ENCODE assay signal across 27 cellular contexts in the genomic region with DNA sequence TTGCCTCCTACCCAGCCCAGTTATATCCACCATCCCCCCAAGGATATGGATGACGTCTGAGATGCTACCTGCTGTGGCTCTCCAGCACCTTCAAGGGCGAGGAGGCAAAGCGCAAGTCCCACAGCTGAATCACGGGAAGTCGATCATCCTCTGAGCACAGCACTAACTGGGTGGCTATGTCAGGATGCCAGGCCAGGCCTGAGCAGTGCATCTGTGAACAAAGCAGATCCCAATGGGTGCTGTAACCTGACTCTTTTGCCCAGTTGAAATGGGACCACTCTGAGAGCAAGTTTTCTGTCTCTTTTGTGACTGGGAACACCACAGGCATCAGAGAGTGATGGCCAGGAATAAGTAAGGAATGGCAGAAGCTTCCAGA. TPM values are rescaled to one million over a fixed set of nuclear protein-coding genes. Genes with fewer than 3 reads are reported as not detected.
DNase-seq lines count a peak whose midpoint lies in the region; ATAC-seq lines count a peak whose summit lies in the region.
"Had no signal": no experiment of that assay in that cellular context is flagged by ENCODE, and none has a peak within 500 bp of the region (broad histone marks: within the 10 kb centered on the region; RNA-seq: fewer than 3 reads in every experiment).

No MANE protein-coding gene starts in this region.

- no peaks in the 10 kb centered on the region for H3K9me3 Mint-ChIP-seq in activated CD4-positive, alpha-beta T cell treated with anti-CD3 and anti-CD28 coated beads, Interleukin-2, amount 10 ng/mL, durations not matched to agents 7 days and 5 days
- H3K9me3 Mint-ChIP-seq in stimulated activated naive CD8-positive, alpha-beta T cell treated with anti-CD3 and anti-CD28 coated beads, Interleukin-15, amount 100 ng/mL, for 72 hours, result no peaks in the 10 kb centered on the region
- H3K9me3 Mint-ChIP-seq in activated T-helper 1 cell treated with anti-CD3 and anti-CD28 coated beads, Interleukin-12 subunit alpha, Interleukin-12 subunit beta, Interleukin-2, Interleukin-4 antibody, amounts not matched to agents 30 ng/mL and 10 ng/mL and 1 ng/mL, durations not matched to agents 14 hours and 24 hours and 36 hours, result no peaks in the 10 kb centered on the region
- H3K9me3 Mint-ChIP-seq: CD4-positive, alpha-beta T cell; dendritic cell treated with granulocyte-macrophage colony-stimulating factor and Interleukin-4, amounts not matched to agents 40 ng/mL and 50 ng/mL, for 4 days; IgD-negative memory B cell; memory B cell; neural progenitor cell; WTC11 had no signal

- no peak for ATAC-seq in stimulated activated naive CD8-positive, alpha-beta T cell treated with anti-CD3 and anti-CD28 coated beads, Interleukin-15, amount 100 ng/mL, for 72 hours
- ATAC-seq in stimulated activated naive CD8-positive, alpha-beta T cell treated with anti-CD3 and anti-CD28 coated beads, Interleukin-15, Interleukin-2, amounts not matched to agents 100 U/mL and 50 U/mL, for 24 hours, result no peak
- ATAC-seq: left lung, WTC11 had no signal

- CTCF ChIA-PET in activated CD4-positive, alpha-beta T cell treated with anti-CD3 and anti-CD28 coated beads, Interleukin-2, amount 10 ng/mL, durations not matched to agents 7 days and 5 days (lab: Charles Lee), result interaction anchor here (0.9 to 12.7 kb wide), 6 partner anchors 13 to 158 kb away, joined by 3 to 170 read pairs (median 60); a partner anchor contains a TSS

- intact Hi-C loops in activated T-helper 1 cell treated with anti-CD3 and anti-CD28 coated beads, Interleukin-12 subunit alpha, Interleukin-12 subunit beta, Interleukin-2, Interleukin-4 antibody, amounts not matched to agents 30 ng/mL and 10 ng/mL and 1 ng/mL, durations not matched to agents 14 hours and 24 hours and 36 hours (cut with micrococcal nuclease), result loop anchor here (5.0 kb wide), 3 partner anchors 240 to 660 kb away; a partner anchor contains a TSS

- POLR2A ChIA-PET in activated CD4-positive, alpha-beta T cell treated with anti-CD3 and anti-CD28 coated beads, Interleukin-2, amount 10 ng/mL, durations not matched to agents 7 days and 5 days (lab: Charles Lee), result interaction anchor here (0.7 kb wide), 1 partner anchor 221 kb away, joined by 3 read pairs; a partner anchor contains a TSS

- peak overlapping the region; percentile 93 for H3K27ac Mint-ChIP-seq in activated CD4-positive, alpha-beta T cell treated with anti-CD3 and anti-CD28 coated beads, Interleukin-2, amount 10 ng/mL, durations not matched to agents 7 days and 5 days
- peak overlapping the region; percentile 7 to 95 for H3K27ac Mint-ChIP-seq in stimulated activated naive CD8-positive, alpha-beta T cell treated with anti-CD3 and anti-CD28 coated beads, Interleukin-15, amount 100 ng/mL, for 72 hours
- H3K27ac Mint-ChIP-seq in activated T-helper 1 cell treated with anti-CD3 and anti-CD28 coated beads, Interleukin-12 subunit alpha, Interleukin-12 subunit beta, Interleukin-2, Interleukin-4 antibody, amounts not matched to agents 30 ng/mL and 10 ng/mL and 1 ng/mL, durations not matched to agents 14 hours and 24 hours and 36 hours, result peak overlapping the region; percentile 88
- H3K27ac Mint-ChIP-seq: dendritic cell treated with granulocyte-macrophage colony-stimulating factor and Interleukin-4, amounts not matched to agents 40 ng/mL and 50 ng/mL, for 4 days; IgD-negative memory B cell; memory B cell; WTC11 had no signal

- DNase-seq in activated CD4-positive, alpha-beta T cell treated with anti-CD3 and anti-CD28 coated beads, Interleukin-2, amount 10 ng/mL, durations not matched to agents 7 days and 5 days, result no peak
- DNase-seq in activated CD4-positive, alpha-beta T cell treated with anti-CD3 and anti-CD28 coated beads, Interleukin-2, amount 50 U/mL, for 4 hours, result no peak
- no peak for DNase-seq in stimulated activated naive CD8-positive, alpha-beta T cell treated with anti-CD3 and anti-CD28 coated beads, Interleukin-15, amount 100 ng/mL, for 72 hours
- DNase-seq in stimulated activated naive CD8-positive, alpha-beta T cell treated with anti-CD3 and anti-CD28 coated beads, Interleukin-15, Interleukin-2, amounts not matched to agents 100 U/mL and 50 U/mL, for 24 hours, result no peak
- DNase-seq in activated T-helper 1 cell treated with anti-CD3 and anti-CD28 coated beads, Interleukin-12 subunit alpha, Interleukin-12 subunit beta, Interleukin-2, Interleukin-4 antibody, amounts not matched to agents 30 ng/mL and 10 ng/mL and 1 ng/mL, durations not matched to agents 14 hours and 24 hours and 36 hours (ENCODE audit: low spot score), result no peak
- DNase-seq in kidney tubule cell (ENCODE audit: low spot score) (no peak), CD1c-positive myeloid dendritic cell (ENCODE audit: extremely low spot score) (no peak), HuH-7.5 (ENCODE audit: low spot score) (no peak)
- DNase-seq: CD4-positive, alpha-beta T cell; central memory CD4-positive, alpha-beta T cell; GM23248; left lung; NCI-H1048; NCI-H2107; NCI-H446; NCI-H748 treated with DMSO at 0.1 percent for 48 hours; retina; stimulated activated naive CD4-positive, alpha-beta T cell treated with Interleukin-2 at 50 U/mL for 16 hours had no signal

- H3K4me1 Mint-ChIP-seq in activated CD4-positive, alpha-beta T cell treated with anti-CD3 and anti-CD28 coated beads, Interleukin-2, amount 10 ng/mL, durations not matched to agents 7 days and 5 days, result peaks cover 97% of the 10 kb centered on the region
- peaks cover 87% of the 10 kb centered on the region for H3K4me1 Mint-ChIP-seq in stimulated activated naive CD8-positive, alpha-beta T cell treated with anti-CD3 and anti-CD28 coated beads, Interleukin-15, amount 100 ng/mL, for 72 hours
- peaks cover 94% of the 10 kb centered on the region for H3K4me1 Mint-ChIP-seq in activated T-helper 1 cell treated with anti-CD3 and anti-CD28 coated beads, Interleukin-12 subunit alpha, Interleukin-12 subunit beta, Interleukin-2, Interleukin-4 antibody, amounts not matched to agents 30 ng/mL and 10 ng/mL and 1 ng/mL, durations not matched to agents 14 hours and 24 hours and 36 hours (ENCODE audit: low read depth)
- H3K4me1 Mint-ChIP-seq: memory B cell had no signal

- H3K27me3 Mint-ChIP-seq in activated CD4-positive, alpha-beta T cell treated with anti-CD3 and anti-CD28 coated beads, Interleukin-2, amount 10 ng/mL, durations not matched to agents 7 days and 5 days, result no peaks in the 10 kb centered on the region
- H3K27me3 Mint-ChIP-seq in stimulated activated naive CD8-positive, alpha-beta T cell treated with anti-CD3 and anti-CD28 coated beads, Interleukin-15, amount 100 ng/mL, for 72 hours, result no peaks in the 10 kb centered on the region
- H3K27me3 Mint-ChIP-seq in activated T-helper 1 cell treated with anti-CD3 and anti-CD28 coated beads, Interleukin-12 subunit alpha, Interleukin-12 subunit beta, Interleukin-2, Interleukin-4 antibody, amounts not matched to agents 30 ng/mL and 10 ng/mL and 1 ng/mL, durations not matched to agents 14 hours and 24 hours and 36 hours (ENCODE audit: insufficient read depth), result no peaks in the 10 kb centered on the region
- H3K27me3 Mint-ChIP-seq: CD4-positive, alpha-beta T cell; dendritic cell treated with granulocyte-macrophage colony-stimulating factor and Interleukin-4, amounts not matched to agents 40 ng/mL and 50 ng/mL, for 4 days; IgD-negative memory B cell; memory B cell had no signal

- peak overlapping the region; percentile 78 for H3K4me3 Mint-ChIP-seq in activated CD4-positive, alpha-beta T cell treated with anti-CD3 and anti-CD28 coated beads, Interleukin-2, amount 10 ng/mL, durations not matched to agents 7 days and 5 days
- peak overlapping the region; percentile 63 to 81 for H3K4me3 Mint-ChIP-seq in stimulated activated naive CD8-positive, alpha-beta T cell treated with anti-CD3 and anti-CD28 coated beads, Interleukin-15, amount 100 ng/mL, for 72 hours
- H3K4me3 Mint-ChIP-seq in activated T-helper 1 cell treated with anti-CD3 and anti-CD28 coated beads, Interleukin-12 subunit alpha, Interleukin-12 subunit beta, Interleukin-2, Interleukin-4 antibody, amounts not matched to agents 30 ng/mL and 10 ng/mL and 1 ng/mL, durations not matched to agents 14 hours and 24 hours and 36 hours, result peak overlapping the region; percentile 77
- H3K4me3 Mint-ChIP-seq: CD4-positive, alpha-beta T cell; dendritic cell treated with granulocyte-macrophage colony-stimulating factor and Interleukin-4, amounts not matched to agents 40 ng/mL and 50 ng/mL, for 4 days; IgD-negative memory B cell; memory B cell; neural progenitor cell; WTC11 had no signal

- H3K36me3 Mint-ChIP-seq in activated CD4-positive, alpha-beta T cell treated with anti-CD3 and anti-CD28 coated beads, Interleukin-2, amount 10 ng/mL, durations not matched to agents 7 days and 5 days (ENCODE audit: low read depth), result peaks cover 60% of the 10 kb centered on the region
- peaks cover 39% of the 10 kb centered on the region for H3K36me3 Mint-ChIP-seq in activated T-helper 1 cell treated with anti-CD3 and anti-CD28 coated beads, Interleukin-12 subunit alpha, Interleukin-12 subunit beta, Interleukin-2, Interleukin-4 antibody, amounts not matched to agents 30 ng/mL and 10 ng/mL and 1 ng/mL, durations not matched to agents 14 hours and 24 hours and 36 hours (ENCODE audit: low read depth)
- H3K36me3 Mint-ChIP-seq: WTC11 had no signal

RNA-seq across cellular contexts. Expression of a gene that starts 12.3 kb away (rescaled TPM):
- 100 to 1,000 TPM; 202 to 208 TPM for total RNA-seq in activated CD4-positive, alpha-beta T cell treated with anti-CD3 and anti-CD28 coated beads, Interleukin-2, amount 10 ng/mL, durations not matched to agents 7 days and 5 days
- 42.3 and 50.5 TPM in 2 replicates for total RNA-seq in activated T-helper 1 cell treated with anti-CD3 and anti-CD28 coated beads, Interleukin-12 subunit alpha, Interleukin-12 subunit beta, Interleukin-2, Interleukin-4 antibody, amounts not matched to agents 30 ng/mL and 10 ng/mL and 1 ng/mL, durations not matched to agents 14 hours and 24 hours and 36 hours

RNA-seq across cellular contexts. Expression of a gene that starts 22.3 kb away (rescaled TPM):
- total RNA-seq in activated CD4-positive, alpha-beta T cell treated with anti-CD3 and anti-CD28 coated beads, Interleukin-2, amount 10 ng/mL, durations not matched to agents 7 days and 5 days, result 100 to 1,000 TPM; 241 to 267 TPM
- 292 and 304 TPM in 2 replicates for total RNA-seq in activated T-helper 1 cell treated with anti-CD3 and anti-CD28 coated beads, Interleukin-12 subunit alpha, Interleukin-12 subunit beta, Interleukin-2, Interleukin-4 antibody, amounts not matched to agents 30 ng/mL and 10 ng/mL and 1 ng/mL, durations not matched to agents 14 hours and 24 hours and 36 hours

RNA-seq across cellular contexts. Expression of a gene that starts 28.4 kb away (rescaled TPM):
- 10 to 100 TPM; 54.9 to 59.3 TPM for total RNA-seq in activated CD4-positive, alpha-beta T cell treated with anti-CD3 and anti-CD28 coated beads, Interleukin-2, amount 10 ng/mL, durations not matched to agents 7 days and 5 days
- total RNA-seq in activated T-helper 1 cell treated with anti-CD3 and anti-CD28 coated beads, Interleukin-12 subunit alpha, Interleukin-12 subunit beta, Interleukin-2, Interleukin-4 antibody, amounts not matched to agents 30 ng/mL and 10 ng/mL and 1 ng/mL, durations not matched to agents 14 hours and 24 hours and 36 hours, result 46.5 and 54.1 TPM in 2 replicates

RNA-seq across cellular contexts. Expression of a gene that starts 44.5 kb away (rescaled TPM):
- under 1 TPM; 0.10 to 0.40 TPM for total RNA-seq in activated CD4-positive, alpha-beta T cell treated with anti-CD3 and anti-CD28 coated beads, Interleukin-2, amount 10 ng/mL, durations not matched to agents 7 days and 5 days
- 0.10 and 0.24 TPM in 2 replicates for total RNA-seq in activated T-helper 1 cell treated with anti-CD3 and anti-CD28 coated beads, Interleukin-12 subunit alpha, Interleukin-12 subunit beta, Interleukin-2, Interleukin-4 antibody, amounts not matched to agents 30 ng/mL and 10 ng/mL and 1 ng/mL, durations not matched to agents 14 hours and 24 hours and 36 hours
- total RNA-seq: CD4-positive, alpha-beta T cell; GM23248; RPMI7951; SJSA1; skeletal muscle tissue; thoracic aorta had no signal
